8 cellular contexts compared by ENCODE assay signal in the genomic region with DNA sequence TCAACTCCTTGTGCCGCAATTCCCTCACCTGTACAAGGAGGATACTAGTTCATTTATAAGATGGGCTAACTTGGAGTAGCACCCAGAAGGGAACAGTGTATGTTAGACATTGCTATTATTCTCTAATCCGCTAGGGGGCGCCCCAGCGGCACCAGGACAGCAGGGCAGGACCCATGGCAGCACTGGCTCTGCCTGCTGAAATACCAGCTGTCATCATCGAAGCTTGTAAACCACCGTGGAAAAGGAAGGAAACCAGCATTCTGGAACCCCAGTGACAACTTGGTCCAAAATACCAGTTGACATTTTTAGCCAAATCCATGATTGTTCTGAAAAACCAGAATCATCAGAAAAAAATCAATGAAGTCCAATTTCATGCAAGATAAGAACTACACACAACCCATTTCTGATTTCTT.
DNase-seq lines count a peak whose midpoint lies in the region; ATAC-seq, FAIRE-seq and TF ChIP-seq lines count a peak whose summit lies in the region.

No MANE protein-coding gene starts in this region.

- no peak overlapping the region for H3K9ac ChIP-seq in keratinocyte (ENCODE audit: control insufficient read depth, extremely low read depth, insufficient read depth, low read length)

- POLR2A ChIA-PET in Panc1 (lab: Charles Lee) = no interaction called here

- H3K36me3 ChIP-seq in Panc1 (ENCODE audit: control insufficient read depth, insufficient read depth, low read length) (no peaks in the 10 kb centered on the region), keratinocyte (ENCODE audit: control insufficient read depth in 2 of 2, extremely low read depth in 1 of 2, insufficient read depth in 2 of 2, low read length in 2 of 2) (no peaks in the 10 kb centered on the region)

- no peak for FAIRE-seq in keratinocyte (lab: Jason Lieb, UNC)

- in situ Hi-C loops in Panc1 (cut with HindIII; ENCODE audit: low pct_unique_long_range_greater_than_20kb, low sequenced_read_pairs) (no loop called here), astrocyte of the spinal cord (cut with HindIII; ENCODE audit: low sequenced_read_pairs) (no loop called here)

- H3K4me3 ChIP-seq in Panc1 (ENCODE audit: low read depth in 2 of 2, low read length in 2 of 2) = no peak overlapping the region
- H3K4me3 ChIP-seq in astrocyte of the spinal cord (ENCODE audit: low read depth, low read length) = no peak overlapping the region
- H3K4me3 ChIP-seq in keratinocyte (ENCODE audit: control insufficient read depth in 2 of 3, extremely low read depth in 1 of 3, insufficient read depth in 2 of 3, low read depth in 1 of 3, low read length in 3 of 3) = no peak overlapping the region

- no peaks in the 10 kb centered on the region for H3K9me3 ChIP-seq in Panc1 (ENCODE audit: control insufficient read depth, insufficient read depth, low read depth, low read length)
- H3K9me3 ChIP-seq in keratinocyte (ENCODE audit: control insufficient read depth, low read depth, low read length) = no peaks in the 10 kb centered on the region

- intact Hi-C loops in Panc1 (cut with micrococcal nuclease; ENCODE audit: unreplicated experiment) = no loop called here

- dilution Hi-C loops in keratinocyte (cut with MboI; ENCODE audit: extremely low pct_ligation_motif_present, low sequenced_read_pairs) = no loop called here

- no peak overlapping the region for H2AFZ ChIP-seq in keratinocyte (ENCODE audit: control insufficient read depth, low read length)

- ATAC-seq in HG03378 (IDR thresholded peaks at IDR 0.05; ENCODE audit: unreplicated experiment) (peak; percentile 78), Panc1 (peak; percentile 83), HG03025 (IDR thresholded peaks at IDR 0.05; ENCODE audit: low FRiP score, unreplicated experiment) (no peak)

- peak; percentile 11 for DNase-seq in DMS153 (lab: John Stamatoyannopoulos, UW)
- DNase-seq in GM19238 (ENCODE audit: insufficient read length, low spot score) = peak; percentile 14
- DNase-seq in Panc1 (ENCODE audit: low read depth, low spot score) = peak; percentile 7
- DNase-seq in astrocyte of the spinal cord (ENCODE audit: low read depth, low spot score) = peak; percentile 48
- no peak for DNase-seq in keratinocyte (ENCODE audit: low read depth, low spot score)
- DNase-seq in stimulated activated CD4-positive, alpha-beta T cell treated with anti-CD3 and anti-CD28 coated beads, TNF-alpha, amount 100 ng/mL, for 48 hours (ENCODE audit: low read depth in 3 of 3) = peak; percentile 20 to 32 (median 26)

- CTCF ChIA-PET in Panc1 (lab: Charles Lee) = no interaction called here

- no peak overlapping the region for H3K27ac ChIP-seq in Panc1 (ENCODE audit: low read length)
- H3K27ac ChIP-seq in keratinocyte (ENCODE audit: control insufficient read depth, insufficient read depth, low read length) = no peak overlapping the region

- H3K4me1 ChIP-seq in Panc1 (ENCODE audit: control insufficient read depth, insufficient read depth, low read length) (no peaks in the 10 kb centered on the region), keratinocyte (ENCODE audit: control insufficient read depth, extremely low read depth, insufficient read depth, low read length) (no peaks in the 10 kb centered on the region)

- H3K27me3 ChIP-seq in Panc1 (ENCODE audit: control insufficient read depth, insufficient read depth, low read length) (no peaks in the 10 kb centered on the region), keratinocyte (ENCODE audit: control insufficient read depth, extremely low read depth, insufficient read depth, low read length) (no peaks in the 10 kb centered on the region)

- no peaks in the 10 kb centered on the region for H3K9me1 ChIP-seq in keratinocyte (ENCODE audit: control insufficient read depth, extremely low read depth, insufficient read depth, low read length)

- H4K20me1 ChIP-seq in keratinocyte (ENCODE audit: control insufficient read depth, extremely low read depth, insufficient read depth, low read length) = no peaks in the 10 kb centered on the region

- H3K4me2 ChIP-seq in keratinocyte (ENCODE audit: control insufficient read depth, extremely low read depth, insufficient read depth, low read depth, low read length) = no peak overlapping the region

- BruUV-seq in Panc1 (replicated peaks; lab: Mats Ljungman, UMichigan) = no TSS peak

- peak; percentile 78 for TF ChIP-seq CTCF in Panc1 (IDR thresholded peaks at IDR 0.05)
- TF ChIP-seq CTCF in astrocyte of the spinal cord (IDR thresholded peaks at IDR 0.05; ENCODE audit: low read depth, low read length) = peak; percentile 78
- peak; percentile 31 to 66 (median 52) for TF ChIP-seq CTCF in keratinocyte (optimal IDR thresholded peaks at IDR 0.05 in 1 of 3, IDR thresholded peaks at IDR 0.05 in 1 of 3, conservative IDR thresholded peaks at IDR 0.05 in 1 of 3; ENCODE audit: extremely low read depth in 1 of 3, insufficient read depth in 2 of 3, low read length in 3 of 3)

- H3K79me2 ChIP-seq in keratinocyte (ENCODE audit: control insufficient read depth, insufficient read depth, low read length) = no peaks in the 10 kb centered on the region
